8 cellular contexts compared by ENCODE assay signal in genomic region chr13:40666058-40666904, GRCh38. TPM values are rescaled to one million over a fixed set of nuclear protein-coding genes. Genes with fewer than 3 reads are reported as not detected.
A peak's percentile ranks its signal among the peaks of the same experiment; 100 is the strongest.
DNase-seq lines count a peak whose midpoint lies in the region; ATAC-seq and TF ChIP-seq lines count a peak whose summit lies in the region.

FOXO1 (minus strand) TSS chr13:40666641; CDS start chr13:40666212, 429 bp downstream.

- H3K4me1 ChIP-seq in left lung: peaks cover 15 to 44% of the 10 kb centered on the region in 2 donors

- peak within 1 kb of the TSS; percentile 73 to 93 for H3K4me3 ChIP-seq in left lung

- CTCF ChIA-PET in activated CD4-positive, alpha-beta T cell treated with anti-CD3 and anti-CD28 coated beads, Interleukin-2, amount 10 ng/mL, durations not matched to agents 7 days and 5 days (lab: Charles Lee): interaction anchor here (0.5 kb wide), 1 partner anchor 14 kb away, joined by 3 read pairs; no protein-coding TSS in a partner anchor

- no peaks in the 10 kb centered on the region for H3K36me3 ChIP-seq in left lung

- intact Hi-C loops in left lung (cut with DNase I): no loop called here

- H3K27me3 Mint-ChIP-seq in activated CD4-positive, alpha-beta T cell treated with anti-CD3 and anti-CD28 coated beads, Interleukin-2, amount 10 ng/mL, durations not matched to agents 7 days and 5 days: no peaks in the 10 kb centered on the region

- peak within 1 kb of the TSS; percentile 88 for H3K4me3 Mint-ChIP-seq in activated CD4-positive, alpha-beta T cell treated with anti-CD3 and anti-CD28 coated beads, Interleukin-2, amount 10 ng/mL, durations not matched to agents 7 days and 5 days

- DNase-seq in AG08396 (ENCODE audit: low spot score): peak; percentile 100
- peak; percentile 77 for DNase-seq in NCI-H446 treated with DMSO at 0.1 percent for 48 hours (lab: John Stamatoyannopoulos, UW)
- DNase-seq in activated CD4-positive, alpha-beta T cell treated with anti-CD3 and anti-CD28 coated beads, Interleukin-2, amount 10 ng/mL, durations not matched to agents 7 days and 5 days: peak; percentile 88
- DNase-seq in dedifferentiated amniotic fluid mesenchymal stem cell (ENCODE audit: extremely low spot score): peak; percentile 66
- peak; percentile 89 to 95 for DNase-seq in left lung
- peak; percentile 86 for DNase-seq in stimulated activated CD4-positive, alpha-beta T cell treated with anti-CD3 and anti-CD28 coated beads, Interleukin-2, amount 100 ng/mL, for 4 hours (ENCODE audit: low read depth)

- peak within 1 kb of the TSS; percentile 97 to 98 for H3K27ac ChIP-seq in left lung

- peak within 1 kb of the TSS; percentile 94 for H3K27ac Mint-ChIP-seq in activated CD4-positive, alpha-beta T cell treated with anti-CD3 and anti-CD28 coated beads, Interleukin-2, amount 10 ng/mL, durations not matched to agents 7 days and 5 days

- no peaks in the 10 kb centered on the region for H3K9me3 ChIP-seq in left lung

- no peaks in the 10 kb centered on the region for H3K27me3 ChIP-seq in left lung

- peaks cover 14% of the 10 kb centered on the region for H3K36me3 Mint-ChIP-seq in activated CD4-positive, alpha-beta T cell treated with anti-CD3 and anti-CD28 coated beads, Interleukin-2, amount 10 ng/mL, durations not matched to agents 7 days and 5 days (ENCODE audit: low read depth)

- H3K4me1 Mint-ChIP-seq in activated CD4-positive, alpha-beta T cell treated with anti-CD3 and anti-CD28 coated beads, Interleukin-2, amount 10 ng/mL, durations not matched to agents 7 days and 5 days: peaks cover 39% of the 10 kb centered on the region

- no peaks in the 10 kb centered on the region for H3K9me3 Mint-ChIP-seq in activated CD4-positive, alpha-beta T cell treated with anti-CD3 and anti-CD28 coated beads, Interleukin-2, amount 10 ng/mL, durations not matched to agents 7 days and 5 days

- ATAC-seq in GM18868 (IDR thresholded peaks at IDR 0.05; ENCODE audit: unreplicated experiment) (peak; percentile 73), HG03097 (IDR thresholded peaks at IDR 0.05; ENCODE audit: low FRiP score, unreplicated experiment) (peak; percentile 45), left lung (peak; percentile 86)

- TF ChIP-seq CTCF in left lung (IDR thresholded peaks at IDR 0.05): no peak

- POLR2A ChIA-PET in activated CD4-positive, alpha-beta T cell treated with anti-CD3 and anti-CD28 coated beads, Interleukin-2, amount 10 ng/mL, durations not matched to agents 7 days and 5 days (lab: Charles Lee): no interaction called here

RNA-seq across cellular contexts. Expression of gene FOXO1, which starts in this region (rescaled TPM):
- total RNA-seq in activated CD4-positive, alpha-beta T cell treated with anti-CD3 and anti-CD28 coated beads, Interleukin-2, amount 10 ng/mL, durations not matched to agents 7 days and 5 days: 10 to 100 TPM; 40.3 to 46.5 TPM
- 10 to 100 TPM; 19.3 to 24.0 TPM for total RNA-seq in left lung

Comparison
In these comparisons a context has a peak if more than half of its experiments do, and no peak if none do; other contexts are left out.
1. Peak in every context shown above with its lines: DNase-seq, ATAC-seq, H3K4me3 ChIP-seq and H3K27ac ChIP-seq.